ENCODE assay signal across 8 cellular contexts in genomic region chr6:79078057-79078969, GRCh38. TPM values are rescaled to one million over a fixed set of nuclear protein-coding genes. Genes with fewer than 3 reads are reported as not detected.
A peak's percentile ranks its signal among the peaks of the same experiment; 100 is the strongest.
DNase-seq lines count a peak whose midpoint lies in the region; ATAC-seq and TF ChIP-seq lines count a peak whose summit lies in the region.

PHIP (minus strand) TSS chr6:79078254; CDS start chr6:79078068, 186 bp downstream.

- peak within 1 kb of the TSS; percentile 93 to 100 (median 99) for H3K4me3 ChIP-seq in liver (ENCODE audit: low read depth in 1 of 3, low read length in 3 of 3)

- TF ChIP-seq RAD21 in liver (IDR thresholded peaks at IDR 0.05), result peak in 1 of 2 donors; percentile 22

- peaks cover 2 to 12% (median 10%) of the 10 kb centered on the region in 4 donors for H3K4me1 ChIP-seq in liver (ENCODE audit: control insufficient read depth in 4 of 4, insufficient read depth in 4 of 4, low read length in 3 of 4)

- H3K27me3 ChIP-seq in liver (ENCODE audit: control insufficient read depth in 4 of 4, insufficient read depth in 4 of 4, low read length in 3 of 4), result no peaks in the 10 kb centered on the region

- no peaks in the 10 kb centered on the region for H3K36me3 ChIP-seq in liver (ENCODE audit: control insufficient read depth in 4 of 4, insufficient read depth in 3 of 4, low read depth in 1 of 4, low read length in 3 of 4)

- H3K27ac ChIP-seq in liver (ENCODE audit: low read depth in 1 of 2, low read length in 2 of 2), result peak within 1 kb of the TSS; percentile 98 to 99

- no peaks in the 10 kb centered on the region for H3K9me3 ChIP-seq in liver (ENCODE audit: control insufficient read depth in 4 of 4, low read length in 3 of 4)

- H3K9ac ChIP-seq in liver (ENCODE audit: low read depth in 1 of 2, low read length in 2 of 2), result peak within 1 kb of the TSS; percentile 91 to 92

- ATAC-seq in GM19438 (IDR thresholded peaks at IDR 0.05; ENCODE audit: low read depth, unreplicated experiment), result peak; percentile 72
- peak; percentile 76 for ATAC-seq in HG03571 (IDR thresholded peaks at IDR 0.05; ENCODE audit: unreplicated experiment)

- under 1% methylated on average over 73 of the region's 73 CpGs for WGBS in liver

- peak; percentile 96 for DNase-seq in CD1c-positive myeloid dendritic cell (ENCODE audit: extremely low spot score)
- DNase-seq in NCI-H774 (lab: John Stamatoyannopoulos, UW), result peak; percentile 99
- peak; percentile 86 to 90 for DNase-seq in activated CD4-positive, alpha-beta T cell treated with anti-CD3 and anti-CD28 coated beads, Interleukin-2, amount 50 U/mL, for 4 hours
- DNase-seq in dermis blood vessel endothelial cell, result peak; percentile 98
- DNase-seq in stimulated activated CD4-positive, alpha-beta T cell treated with anti-CD3 and anti-CD28 coated beads, Interleukin-4, amount 100 ng/mL, for 1 hour, result peak; percentile 92

- TF ChIP-seq CTCF in liver (IDR thresholded peaks at IDR 0.05; ENCODE audit: low read depth, low read length, missing input control), result no peak

TF ChIP-seq in liver, 16 proteins besides CTCF, POLR2A, EP300 and RAD21:
- TF ChIP-seq REST (IDR thresholded peaks at IDR 0.05), result peak; percentile 38
- no peak for TF ChIP-seq NR2F2 (IDR thresholded peaks at IDR 0.05)
- no peak for TF ChIP-seq JUND (IDR thresholded peaks at IDR 0.05)
- peak; percentile 66 for TF ChIP-seq YY1 (IDR thresholded peaks at IDR 0.05)
- peak; percentile 85 for TF ChIP-seq TAF1 (conservative IDR thresholded peaks at IDR 0.05)

RNA-seq across cellular contexts. Expression of gene PHIP, which starts in this region (rescaled TPM):
- 33.7 and 39.4 TPM in 2 replicates for total RNA-seq in dermis blood vessel endothelial cell
- total RNA-seq in liver, result 10 to 100 TPM; 12.4 to 22.4 TPM
- polyA plus RNA-seq in liver, result 1 to 10 TPM; 1.6 to 6.4 TPM

Comparison
In these comparisons a context has a peak if more than half of its experiments do, and no peak if none do; other contexts are left out.
1. Peak in every context shown above with its lines: DNase-seq, ATAC-seq, H3K4me3 ChIP-seq and H3K27ac ChIP-seq.